Comparison of ENCODE assay signal across 23 cellular contexts in the genomic region with DNA sequence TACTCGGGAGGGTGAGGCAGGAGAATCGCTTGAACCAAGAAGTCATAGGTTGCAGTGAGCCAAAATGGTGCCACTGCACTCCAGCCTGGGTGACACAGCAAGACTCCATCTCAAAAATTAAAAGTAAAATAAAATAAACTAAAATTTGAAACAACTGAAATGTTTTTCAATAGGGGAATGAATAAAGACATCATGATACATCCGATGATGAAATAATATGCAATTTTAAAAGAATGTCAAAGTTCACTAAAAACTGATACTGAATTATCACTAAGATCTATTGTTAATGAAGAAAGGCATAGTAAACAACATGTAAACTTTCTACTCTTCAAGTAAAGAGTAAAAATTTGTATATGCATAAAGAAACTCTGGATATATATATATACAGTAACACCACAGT. TPM values are rescaled to one million over a fixed set of nuclear protein-coding genes. Genes with fewer than 3 reads are reported as not detected.
DNase-seq lines count a peak whose midpoint lies in the region; ATAC-seq, FAIRE-seq and TF ChIP-seq lines count a peak whose summit lies in the region.
"Had no signal": no experiment of that assay in that cellular context is flagged by ENCODE, and none has a peak within 500 bp of the region (broad histone marks: within the 10 kb centered on the region; RNA-seq: fewer than 3 reads in every experiment).

No MANE protein-coding gene starts in this region.

- TF ChIP-seq POLR2A in NB4 (IDR thresholded peaks at IDR 0.05; ENCODE audit: extremely low read depth, insufficient read length) = no peak
- TF ChIP-seq POLR2A in K562 (conservative IDR thresholded peaks at IDR 0.05) = no peak
- TF ChIP-seq POLR2A in thyroid gland (IDR thresholded peaks at IDR 0.05) = no peak

- CTCF ChIA-PET in K562 (lab: Yijun Ruan, JAX; ENCODE audit: low intra/inter-chr PET ratio) = interaction anchor here (0.6 kb wide), 1 partner anchor 466 kb away, joined by 3 read pairs; no protein-coding TSS in a partner anchor

- TF ChIP-seq RAD21 in K562 (CRISPR knock-in tag; conservative IDR thresholded peaks at IDR 0.05 in 1 of 2, IDR thresholded peaks at IDR 0.05 in 1 of 2) = no peak

- peaks cover 3% of the 10 kb centered on the region; the same call in 1 of the 3 replicates for H3K79me2 ChIP-seq in K562 (ENCODE audit: control insufficient read depth, insufficient read depth, low read length)

- no peaks in the 10 kb centered on the region for H3K27me3 Mint-ChIP-seq in natural killer cell (ENCODE audit: low read depth in 2 of 2)
- no peaks in the 10 kb centered on the region for H3K27me3 Mint-ChIP-seq in natural killer cell treated with Interleukin-12 subunit alpha and Interleukin-12 subunit beta and Interleukin-15 and Interleukin-18, amount 100 ng/mL, for 72 hours

- WGBS in K562 (ENCODE audit: insufficient coverage, low coverage, missing lambda C conversion rate) = 81% methylated on average over 3 of the region's 3 CpGs
- 97 to 99% methylated on average over 3 of the region's 3 CpGs for WGBS in thyroid gland, 2 donors

- H3K27ac ChIP-seq in K562 (ENCODE audit: extremely low read depth, low read depth, low read length) = no peak overlapping the region
- peak overlapping the region in 2 of 3 donors; percentile 42 to 61 for H3K27ac ChIP-seq in thyroid gland
- H3K27ac ChIP-seq: body of pancreas, lower lobe of right lung, tibial nerve had no signal

- no peaks in the 10 kb centered on the region for H3K9me1 ChIP-seq in K562 (ENCODE audit: control insufficient read depth, insufficient read depth, low read length)

- no peak for TF ChIP-seq CTCF in natural killer cell (IDR thresholded peaks at IDR 0.05)
- TF ChIP-seq CTCF in NB4 (IDR thresholded peaks at IDR 0.05; ENCODE audit: low read depth, low read length) = no peak
- no peak for TF ChIP-seq CTCF in K562 (IDR thresholded peaks at IDR 0.05 in 2 of 3, conservative IDR thresholded peaks at IDR 0.05 in 1 of 3; ENCODE audit: insufficient read depth in 2 of 3, low read depth in 1 of 3, low read length in 3 of 3)
- TF ChIP-seq CTCF in thyroid gland (IDR thresholded peaks at IDR 0.05) = no peak

- no peak for DNase-seq in natural killer cell
- no peak for DNase-seq in natural killer cell treated with Interleukin-12 subunit alpha and Interleukin-12 subunit beta and Interleukin-15 and Interleukin-18, amount 100 ng/mL, for 72 hours (ENCODE audit: low spot score)
- no peak for DNase-seq in NB4 (ENCODE audit: low read depth)
- no peak for DNase-seq in K562 (ENCODE audit: extremely low read depth in 1 of 4, low spot score in 3 of 4)
- DNase-seq in thyroid gland = no peak
- DNase-seq in HPDE6-E6E7 (ENCODE audit: extremely low spot score) = no peak
- DNase-seq: activated CD4-positive, CD25-positive, alpha-beta regulatory T cell treated with anti-CD3 and anti-CD28 coated beads, Interleukin-2, amount 50 U/mL, for 72 hours; body of pancreas; Caco-2; DND-41; endodermal cell; kidney; lower lobe of right lung; NCI-H2171; NCI-H526 treated with DMSO at 0.1 percent for 48 hours; small intestine; stimulated activated CD4-positive, alpha-beta T cell treated with anti-CD3 and anti-CD28 coated beads, Interleukin-2, amount 100 ng/mL, for 48 hours; stimulated activated naive CD4-positive, alpha-beta T cell had no signal

- H3K4me3 ChIP-seq in NB4 (ENCODE audit: low read depth, low read length) = peak overlapping the region; percentile 77
- H3K4me3 ChIP-seq in K562 = no peak overlapping the region
- no peak overlapping the region for H3K4me3 ChIP-seq in thyroid gland (replicated peaks in 1 of 3)
- H3K4me3 ChIP-seq: body of pancreas, lower lobe of right lung, tibial nerve had no signal

- H3K27me3 ChIP-seq in K562 (ENCODE audit: control insufficient read depth in 2 of 2, insufficient read depth in 2 of 2, low read length in 2 of 2) = no peaks in the 10 kb centered on the region
- no peaks in the 10 kb centered on the region for H3K27me3 ChIP-seq in thyroid gland
- H3K27me3 ChIP-seq: body of pancreas, tibial nerve had no signal

- no peak for ATAC-seq in natural killer cell
- ATAC-seq in natural killer cell treated with Interleukin-12 subunit alpha and Interleukin-12 subunit beta and Interleukin-15 and Interleukin-18, amount 100 ng/mL, for 72 hours = no peak
- ATAC-seq in K562 = no peak
- ATAC-seq in HG02970 (IDR thresholded peaks at IDR 0.05; ENCODE audit: low FRiP score, unreplicated experiment) = no peak
- ATAC-seq: body of pancreas, HCT116, lower lobe of right lung had no signal

- H3K4me2 ChIP-seq in K562 (ENCODE audit: insufficient read depth, low read length) = no peak overlapping the region

- TF ChIP-seq EP300 in K562 (IDR thresholded peaks at IDR 0.05; ENCODE audit: low read length) = no peak

- H3K4me1 Mint-ChIP-seq in natural killer cell = peaks cover 48 to 56% of the 10 kb centered on the region in 2 donors
- peaks cover 43 to 45% of the 10 kb centered on the region in 2 donors for H3K4me1 Mint-ChIP-seq in natural killer cell treated with Interleukin-12 subunit alpha and Interleukin-12 subunit beta and Interleukin-15 and Interleukin-18, amount 100 ng/mL, for 72 hours (ENCODE audit: low read depth in 2 of 2)

- peaks cover 6% of the 10 kb centered on the region for H3K36me3 Mint-ChIP-seq in natural killer cell
- H3K36me3 Mint-ChIP-seq in natural killer cell treated with Interleukin-12 subunit alpha and Interleukin-12 subunit beta and Interleukin-15 and Interleukin-18, amount 100 ng/mL, for 72 hours = peaks cover 17% of the 10 kb centered on the region

- intact Hi-C loops in natural killer cell (cut with micrococcal nuclease) (no loop called here), K562 (cut with micrococcal nuclease) (no loop called here), thyroid gland (cut with DNase I) (no loop called here)

- peaks cover 4 to 20% of the 10 kb centered on the region in 2 experiments; a peak in 2 of 5 replicates for H3K4me1 ChIP-seq in K562 (replicated peaks in 1 of 2; ENCODE audit: control insufficient read depth in 2 of 2, insufficient read depth in 2 of 2, low read length in 2 of 2)
- H3K4me1 ChIP-seq in thyroid gland = peaks cover 16 to 27% of the 10 kb centered on the region in 2 donors
- H3K4me1 ChIP-seq: Caco-2 had no signal

- H4K20me1 ChIP-seq in K562 (replicated peaks; ENCODE audit: control insufficient read depth, insufficient read depth, low read length) = no peaks in the 10 kb centered on the region

- no peak overlapping the region for H2AFZ ChIP-seq in K562 (ENCODE audit: low read depth, low read length)

- no peaks in the 10 kb centered on the region for H3K9me3 ChIP-seq in K562 (replicated peaks; ENCODE audit: control insufficient read depth, insufficient read depth, low read depth, low read length)
- H3K9me3 ChIP-seq in thyroid gland = no peaks in the 10 kb centered on the region
- H3K9me3 ChIP-seq: body of pancreas, Caco-2, lower lobe of right lung, tibial nerve had no signal

- peak overlapping the region; percentile 51 to 58 for H3K27ac Mint-ChIP-seq in natural killer cell
- H3K27ac Mint-ChIP-seq in natural killer cell treated with Interleukin-12 subunit alpha and Interleukin-12 subunit beta and Interleukin-15 and Interleukin-18, amount 100 ng/mL, for 72 hours = peak overlapping the region in 1 of 2 donors; percentile 84
- H3K27ac Mint-ChIP-seq: endodermal cell had no signal

- in situ Hi-C loops in K562 (cut with MboI) = no loop called here

- FAIRE-seq in K562 (lab: Jason Lieb, UNC) = no peak
- FAIRE-seq: GM19239 had no signal

- no peak overlapping the region for H3K9ac ChIP-seq in K562 (ENCODE audit: insufficient read depth in 1 of 2, low read depth in 2 of 2, low read length in 2 of 2)

- no TSS peak for BruUV-seq in K562 (replicated peaks; lab: Mats Ljungman, UMichigan)

- no peak overlapping the region for H3K4me3 Mint-ChIP-seq in natural killer cell
- no peak overlapping the region for H3K4me3 Mint-ChIP-seq in natural killer cell treated with Interleukin-12 subunit alpha and Interleukin-12 subunit beta and Interleukin-15 and Interleukin-18, amount 100 ng/mL, for 72 hours
- H3K4me3 Mint-ChIP-seq: endodermal cell had no signal

- no peaks in the 10 kb centered on the region for H3K9me3 Mint-ChIP-seq in natural killer cell
- H3K9me3 Mint-ChIP-seq in natural killer cell treated with Interleukin-12 subunit alpha and Interleukin-12 subunit beta and Interleukin-15 and Interleukin-18, amount 100 ng/mL, for 72 hours = no peaks in the 10 kb centered on the region
- H3K9me3 Mint-ChIP-seq: endodermal cell had no signal

- H3K36me3 ChIP-seq in K562 (ENCODE audit: control insufficient read depth, insufficient read depth, low read length) (peaks cover 21% of the 10 kb centered on the region; the same call in 2 of the 3 replicates), thyroid gland (no peaks in the 10 kb centered on the region)

- POLR2A ChIA-PET in K562 (lab: Yijun Ruan, JAX) = no interaction called here

RNA-seq across cellular contexts. Expression of gene CARD8, which starts 8.5 kb away (rescaled TPM):
- total RNA-seq in natural killer cell = 100 to 1,000 TPM; 147 to 216 (median 154) TPM
- total RNA-seq in natural killer cell treated with Interleukin-12 subunit alpha and Interleukin-12 subunit beta and Interleukin-15 and Interleukin-18, amount 100 ng/mL, for 72 hours = 100 to 1,000 TPM; 172 to 176 TPM
- total RNA-seq in K562 (2011; cell fraction: chromatin; rRNA removed; ENCODE audit: low replicate concordance) = 58.7 and 125 TPM in 2 replicates
- total RNA-seq in K562 (2011; cell fraction: nucleolus; rRNA removed) = 30.7 and 35.2 TPM in 2 replicates
- 52.3 and 75.5 TPM in 2 replicates for total RNA-seq in K562 (2011; cell fraction: nucleoplasm; rRNA removed)
- total RNA-seq in K562 (2014; rRNA removed) = 9.9 and 11.5 TPM in 2 replicates
- total RNA-seq in K562 (2014; rRNA removed; fragmentation: Illumina TruSeq; extraction: Trizol) = 25.2 and 26.4 TPM in 2 replicates
- 22.0 and 23.8 TPM in 2 replicates for total RNA-seq in K562 (2015; rRNA removed; fragmentation: Illumina TruSeq; extraction: Trizol)
- total RNA-seq in K562 (2021) = 16.0 and 18.6 TPM in 2 replicates
- polyA plus RNA-seq in K562 (2011; rRNA removed) = 16.0 and 20.8 TPM in 2 replicates
- polyA plus RNA-seq in K562 (2011; cell fraction: cytosol; rRNA removed) = 8.3 and 10.2 TPM in 2 replicates
- 61.8 and 88.2 TPM in 2 replicates for polyA plus RNA-seq in K562 (2011; cell fraction: nucleus; rRNA removed)
- polyA plus RNA-seq in K562 (2012) = 16.8 and 17.4 TPM in 2 replicates
- polyA plus RNA-seq in K562 (2014; fragmentation: Illumina TruSeq; extraction: Trizol) = 18.3 and 25.5 TPM in 2 replicates
- 10 to 100 TPM; 17.4 to 18.3 TPM for polyA plus RNA-seq in K562 (2014; fragmentation: Nextera tagmentation; extraction: Ambion mirVana)
- 20.6 and 23.1 TPM in 2 replicates for polyA plus RNA-seq in K562 (2014; rRNA removed)
- polyA minus RNA-seq in K562 (2011; rRNA and poly(A)+ RNA removed) = 22.6 and 27.3 TPM in 2 replicates
- polyA minus RNA-seq in K562 (2011; cell fraction: cytosol; rRNA and poly(A)+ RNA removed) = 6.9 and 7.1 TPM in 2 replicates
- 27.2 and 38.7 TPM in 2 replicates for polyA minus RNA-seq in K562 (2011; cell fraction: nucleus; rRNA and poly(A)+ RNA removed)
- 10 to 100 TPM; 37.0 to 58.9 (median 57.7) TPM for total RNA-seq in thyroid gland

RNA-seq across cellular contexts. Expression of gene ZNF114, which starts 22.7 kb away (rescaled TPM):
- total RNA-seq in natural killer cell (not detected), K562 (2014; rRNA removed) (not detected in 2 replicates), K562 (2014; rRNA removed; fragmentation: Illumina TruSeq; extraction: Trizol) (not detected in 2 replicates), K562 (2015; rRNA removed; fragmentation: Illumina TruSeq; extraction: Trizol) (not detected in 2 replicates), K562 (2021) (not detected in 2 replicates), thyroid gland (10 to 100 TPM in 1 of 4 donors, 1 to 10 TPM in 3; 5.3 to 11.7 (median 6.1) TPM)
- under 1 TPM in 1 of 2 donors, not detected in 1; 0.64 TPM for total RNA-seq in natural killer cell treated with Interleukin-12 subunit alpha and Interleukin-12 subunit beta and Interleukin-15 and Interleukin-18, amount 100 ng/mL, for 72 hours
- total RNA-seq in K562 (2011; cell fraction: chromatin; rRNA removed; ENCODE audit: low replicate concordance) = not detected in 2 replicates
- not detected in 2 replicates for total RNA-seq in K562 (2011; cell fraction: nucleolus; rRNA removed)
- not detected in 2 replicates for total RNA-seq in K562 (2011; cell fraction: nucleoplasm; rRNA removed)
- polyA plus RNA-seq in K562 (2011; rRNA removed) (not detected in 2 replicates), K562 (2014; fragmentation: Illumina TruSeq; extraction: Trizol) (not detected in 2 replicates), K562 (2014; fragmentation: Nextera tagmentation; extraction: Ambion mirVana) (not detected), K562 (2014; rRNA removed) (not detected in 2 replicates)
- polyA plus RNA-seq in K562 (2011; cell fraction: cytosol; rRNA removed) = not detected in 2 replicates
- not detected in 2 replicates for polyA plus RNA-seq in K562 (2011; cell fraction: nucleus; rRNA removed)
- polyA plus RNA-seq in K562 (2012) = not detected in 2 replicates
- not detected in 2 replicates for polyA minus RNA-seq in K562 (2011; rRNA and poly(A)+ RNA removed)
- polyA minus RNA-seq in K562 (2011; cell fraction: cytosol; rRNA and poly(A)+ RNA removed) = not detected in 2 replicates
- polyA minus RNA-seq in K562 (2011; cell fraction: nucleus; rRNA and poly(A)+ RNA removed) = not detected in 2 replicates
- total RNA-seq: fibroblast of lung had no signal
